ENCODE assay signal across 9 cellular contexts in the genomic region with DNA sequence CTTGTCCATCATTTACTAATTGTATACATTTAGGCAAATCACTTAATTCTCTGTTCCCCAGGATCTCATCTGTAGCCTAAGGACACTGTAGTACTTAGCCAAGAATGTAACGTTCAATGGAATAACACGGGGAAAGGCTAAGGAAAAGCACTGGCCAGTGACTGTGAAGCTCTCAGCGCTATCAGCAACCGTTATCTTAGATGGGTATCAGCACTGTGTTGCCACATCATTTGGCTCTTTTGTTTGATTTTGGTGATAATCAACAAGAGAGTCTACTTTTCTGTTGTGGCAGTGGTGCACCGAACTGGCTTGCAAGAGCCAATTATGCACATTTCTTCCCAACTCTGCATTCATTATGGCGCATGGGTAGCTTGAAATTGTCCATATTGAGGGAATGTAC.
"Had no signal": no experiment of that assay in that cellular context is flagged by ENCODE, and none has a peak within 500 bp of the region (broad histone marks: within the 10 kb centered on the region; RNA-seq: fewer than 3 reads in every experiment).

No MANE protein-coding gene starts in this region.

- H3K36me3 ChIP-seq: HAP-1 had no signal

- H3K9ac ChIP-seq: GM23248 had no signal

- H3K4me1 ChIP-seq: HAP-1 had no signal

- H3K4me3 ChIP-seq: GM23248, HAP-1, K562 had no signal

- H3K27ac ChIP-seq: GM23248, HL-60 had no signal

- H2AFZ ChIP-seq: GM23248 had no signal

- H3K9me3 ChIP-seq: HAP-1 had no signal

- DNase-seq: GM23248, GOT3, H7, HFFc6, IMR-90 had no signal

- FAIRE-seq: HepG2, K562 had no signal
